In the genomic region with DNA sequence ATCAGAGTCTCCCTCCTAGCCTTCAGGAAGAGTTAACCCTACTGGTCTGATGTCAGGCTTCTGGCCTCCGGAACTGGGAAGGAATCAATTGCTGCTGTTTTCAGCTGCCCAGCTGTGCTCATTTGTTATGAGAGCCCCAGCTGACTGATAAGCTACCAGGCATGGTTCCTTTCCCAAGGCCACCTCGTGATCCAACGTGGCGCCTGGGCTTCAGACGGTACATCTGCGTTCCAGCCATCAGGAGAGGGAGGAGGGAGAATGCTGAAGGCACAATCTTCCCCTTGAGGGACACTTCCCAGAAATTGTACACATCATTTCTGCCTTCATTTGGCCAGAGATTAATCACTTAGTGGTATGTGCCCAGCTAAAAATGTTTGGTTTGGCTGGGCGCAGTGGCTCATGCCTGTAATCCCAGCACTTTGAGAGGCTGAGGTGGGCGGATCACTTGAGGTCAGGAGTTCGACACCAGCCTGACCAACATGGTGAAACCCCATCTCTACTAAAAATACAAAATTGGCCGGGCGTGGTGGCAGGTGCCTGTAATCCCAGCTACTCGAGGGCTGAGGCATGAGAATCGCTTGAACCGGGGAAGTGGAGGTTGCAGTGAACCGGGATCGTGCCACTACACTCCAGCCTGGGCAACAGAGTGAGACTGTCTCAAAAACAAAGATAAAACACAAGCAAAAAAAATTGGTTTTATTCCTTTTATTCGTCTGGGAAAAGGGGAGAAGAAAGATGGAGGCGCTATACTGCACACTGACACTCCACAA, we compare ENCODE assay signal across 1 cellular context.
TF ChIP-seq lines count a peak whose summit lies in the region.

No MANE protein-coding gene starts in this region.

TF ChIP-seq in HepG2, 621 proteins besides CTCF, POLR2A, EP300 and RAD21 (continued from another document and continues in another):
- TF ChIP-seq, protein P1, sequence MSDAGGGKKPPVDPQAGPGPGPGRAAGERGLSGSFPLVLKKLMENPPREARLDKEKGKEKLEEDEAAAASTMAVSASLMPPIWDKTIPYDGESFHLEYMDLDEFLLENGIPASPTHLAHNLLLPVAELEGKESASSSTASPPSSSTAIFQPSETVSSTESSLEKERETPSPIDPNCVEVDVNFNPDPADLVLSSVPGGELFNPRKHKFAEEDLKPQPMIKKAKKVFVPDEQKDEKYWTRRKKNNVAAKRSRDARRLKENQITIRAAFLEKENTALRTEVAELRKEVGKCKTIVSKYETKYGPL (CRISPR knock-in tag; IDR thresholded peaks at IDR 0.05) = no peak
- TF ChIP-seq, protein P2, sequence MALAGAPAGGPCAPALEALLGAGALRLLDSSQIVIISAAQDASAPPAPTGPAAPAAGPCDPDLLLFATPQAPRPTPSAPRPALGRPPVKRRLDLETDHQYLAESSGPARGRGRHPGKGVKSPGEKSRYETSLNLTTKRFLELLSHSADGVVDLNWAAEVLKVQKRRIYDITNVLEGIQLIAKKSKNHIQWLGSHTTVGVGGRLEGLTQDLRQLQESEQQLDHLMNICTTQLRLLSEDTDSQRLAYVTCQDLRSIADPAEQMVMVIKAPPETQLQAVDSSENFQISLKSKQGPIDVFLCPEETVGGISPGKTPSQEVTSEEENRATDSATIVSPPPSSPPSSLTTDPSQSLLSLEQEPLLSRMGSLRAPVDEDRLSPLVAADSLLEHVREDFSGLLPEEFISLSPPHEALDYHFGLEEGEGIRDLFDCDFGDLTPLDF (CRISPR knock-in tag; IDR thresholded peaks at IDR 0.05) = no peak; the same call in 1 of the 2 replicates
- TF ChIP-seq ZNF780A (CRISPR knock-in tag; IDR thresholded peaks at IDR 0.05) = no peak
- no peak for TF ChIP-seq ZNF790 (CRISPR knock-in tag; IDR thresholded peaks at IDR 0.05; ENCODE audit: borderline replicate concordance)
- TF ChIP-seq ZNF296 (CRISPR knock-in tag; conservative IDR thresholded peaks at IDR 0.05) = no peak
- TF ChIP-seq ZNF143 (CRISPR knock-in tag; IDR thresholded peaks at IDR 0.05) = no peak
- peak; percentile 73; the same call in 1 of the 2 replicates for TF ChIP-seq ZMYM2 (CRISPR knock-in tag; IDR thresholded peaks at IDR 0.05)
- TF ChIP-seq, protein P3, sequence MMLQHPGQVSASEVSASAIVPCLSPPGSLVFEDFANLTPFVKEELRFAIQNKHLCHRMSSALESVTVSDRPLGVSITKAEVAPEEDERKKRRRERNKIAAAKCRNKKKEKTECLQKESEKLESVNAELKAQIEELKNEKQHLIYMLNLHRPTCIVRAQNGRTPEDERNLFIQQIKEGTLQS (CRISPR knock-in tag; IDR thresholded peaks at IDR 0.05) = 0 out of 2 replicates have a peak, but pooled peaks have one; percentile 48
- TF ChIP-seq, protein P4, sequence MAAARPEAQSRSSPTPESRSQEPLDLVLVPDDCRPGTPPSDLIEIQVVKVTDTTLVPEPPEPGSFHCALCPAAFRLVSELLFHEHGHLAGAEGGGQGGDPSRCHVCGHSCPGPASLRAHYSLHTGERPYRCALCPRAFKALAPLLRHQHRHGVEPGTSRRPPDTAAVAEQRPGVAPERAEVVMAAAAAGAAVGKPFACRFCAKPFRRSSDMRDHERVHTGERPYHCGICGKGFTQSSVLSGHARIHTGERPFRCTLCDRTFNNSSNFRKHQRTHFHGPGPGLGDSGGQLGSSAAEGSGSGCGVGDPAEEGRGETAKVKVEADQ (CRISPR knock-in tag; IDR thresholded peaks at IDR 0.05; ENCODE audit: borderline replicate concordance) = no peak; the same call in 1 of the 2 replicates
- TF ChIP-seq, protein P5, sequence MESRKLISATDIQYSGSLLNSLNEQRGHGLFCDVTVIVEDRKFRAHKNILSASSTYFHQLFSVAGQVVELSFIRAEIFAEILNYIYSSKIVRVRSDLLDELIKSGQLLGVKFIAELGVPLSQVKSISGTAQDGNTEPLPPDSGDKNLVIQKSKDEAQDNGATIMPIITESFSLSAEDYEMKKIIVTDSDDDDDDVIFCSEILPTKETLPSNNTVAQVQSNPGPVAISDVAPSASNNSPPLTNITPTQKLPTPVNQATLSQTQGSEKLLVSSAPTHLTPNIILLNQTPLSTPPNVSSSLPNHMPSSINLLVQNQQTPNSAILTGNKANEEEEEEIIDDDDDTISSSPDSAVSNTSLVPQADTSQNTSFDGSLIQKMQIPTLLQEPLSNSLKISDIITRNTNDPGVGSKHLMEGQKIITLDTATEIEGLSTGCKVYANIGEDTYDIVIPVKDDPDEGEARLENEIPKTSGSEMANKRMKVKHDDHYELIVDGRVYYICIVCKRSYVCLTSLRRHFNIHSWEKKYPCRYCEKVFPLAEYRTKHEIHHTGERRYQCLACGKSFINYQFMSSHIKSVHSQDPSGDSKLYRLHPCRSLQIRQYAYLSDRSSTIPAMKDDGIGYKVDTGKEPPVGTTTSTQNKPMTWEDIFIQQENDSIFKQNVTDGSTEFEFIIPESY (CRISPR knock-in tag; IDR thresholded peaks at IDR 0.05) = peak; percentile 39; the same call in 1 of the 2 replicates
- TF ChIP-seq PITX1 (CRISPR knock-in tag; IDR thresholded peaks at IDR 0.05) = peak; percentile 64; the same call in 1 of the 2 replicates
- no peak; the same call in 1 of the 2 replicates for TF ChIP-seq ZNF232 (CRISPR knock-in tag; IDR thresholded peaks at IDR 0.05; ENCODE audit: borderline replicate concordance)
- TF ChIP-seq MXI1 (IDR thresholded peaks at IDR 0.05; ENCODE audit: borderline replicate concordance, low read depth, low read length) = peak; percentile 74; the same call in 1 of the 3 replicates
- TF ChIP-seq, protein P6, sequence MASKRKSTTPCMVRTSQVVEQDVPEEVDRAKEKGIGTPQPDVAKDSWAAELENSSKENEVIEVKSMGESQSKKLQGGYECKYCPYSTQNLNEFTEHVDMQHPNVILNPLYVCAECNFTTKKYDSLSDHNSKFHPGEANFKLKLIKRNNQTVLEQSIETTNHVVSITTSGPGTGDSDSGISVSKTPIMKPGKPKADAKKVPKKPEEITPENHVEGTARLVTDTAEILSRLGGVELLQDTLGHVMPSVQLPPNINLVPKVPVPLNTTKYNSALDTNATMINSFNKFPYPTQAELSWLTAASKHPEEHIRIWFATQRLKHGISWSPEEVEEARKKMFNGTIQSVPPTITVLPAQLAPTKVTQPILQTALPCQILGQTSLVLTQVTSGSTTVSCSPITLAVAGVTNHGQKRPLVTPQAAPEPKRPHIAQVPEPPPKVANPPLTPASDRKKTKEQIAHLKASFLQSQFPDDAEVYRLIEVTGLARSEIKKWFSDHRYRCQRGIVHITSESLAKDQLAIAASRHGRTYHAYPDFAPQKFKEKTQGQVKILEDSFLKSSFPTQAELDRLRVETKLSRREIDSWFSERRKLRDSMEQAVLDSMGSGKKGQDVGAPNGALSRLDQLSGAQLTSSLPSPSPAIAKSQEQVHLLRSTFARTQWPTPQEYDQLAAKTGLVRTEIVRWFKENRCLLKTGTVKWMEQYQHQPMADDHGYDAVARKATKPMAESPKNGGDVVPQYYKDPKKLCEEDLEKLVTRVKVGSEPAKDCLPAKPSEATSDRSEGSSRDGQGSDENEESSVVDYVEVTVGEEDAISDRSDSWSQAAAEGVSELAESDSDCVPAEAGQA (IDR thresholded peaks at IDR 0.05; ENCODE audit: low read depth) = no peak
- TF ChIP-seq, protein P6 (CRISPR knock-in tag; IDR thresholded peaks at IDR 0.05; ENCODE audit: borderline replicate concordance) = no peak
- no peak for TF ChIP-seq POLR2G (IDR thresholded peaks at IDR 0.05; ENCODE audit: low read depth, low read length)
- TF ChIP-seq, protein P7, sequence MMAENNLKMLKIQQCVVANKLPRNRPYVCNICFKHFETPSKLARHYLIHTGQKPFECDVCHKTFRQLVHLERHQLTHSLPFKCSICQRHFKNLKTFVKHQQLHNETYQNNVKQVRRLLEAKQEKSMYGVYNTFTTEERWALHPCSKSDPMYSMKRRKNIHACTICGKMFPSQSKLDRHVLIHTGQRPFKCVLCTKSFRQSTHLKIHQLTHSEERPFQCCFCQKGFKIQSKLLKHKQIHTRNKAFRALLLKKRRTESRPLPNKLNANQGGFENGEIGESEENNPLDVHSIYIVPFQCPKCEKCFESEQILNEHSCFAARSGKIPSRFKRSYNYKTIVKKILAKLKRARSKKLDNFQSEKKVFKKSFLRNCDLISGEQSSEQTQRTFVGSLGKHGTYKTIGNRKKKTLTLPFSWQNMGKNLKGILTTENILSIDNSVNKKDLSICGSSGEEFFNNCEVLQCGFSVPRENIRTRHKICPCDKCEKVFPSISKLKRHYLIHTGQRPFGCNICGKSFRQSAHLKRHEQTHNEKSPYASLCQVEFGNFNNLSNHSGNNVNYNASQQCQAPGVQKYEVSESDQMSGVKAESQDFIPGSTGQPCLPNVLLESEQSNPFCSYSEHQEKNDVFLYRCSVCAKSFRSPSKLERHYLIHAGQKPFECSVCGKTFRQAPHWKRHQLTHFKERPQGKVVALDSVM (CRISPR knock-in tag; IDR thresholded peaks at IDR 0.05) = peak; percentile 69; the same call in 1 of the 2 replicates
- no peak for TF ChIP-seq NFE2 (CRISPR knock-in tag; IDR thresholded peaks at IDR 0.05)
- TF ChIP-seq DMAP1 (CRISPR knock-in tag; IDR thresholded peaks at IDR 0.05) = peak; percentile 81
- peak; percentile 98 for TF ChIP-seq ZBTB42 (CRISPR knock-in tag; IDR thresholded peaks at IDR 0.05)
- no peak for TF ChIP-seq HMGA1 (CRISPR knock-in tag; conservative IDR thresholded peaks at IDR 0.05)
- TF ChIP-seq, protein P8, sequence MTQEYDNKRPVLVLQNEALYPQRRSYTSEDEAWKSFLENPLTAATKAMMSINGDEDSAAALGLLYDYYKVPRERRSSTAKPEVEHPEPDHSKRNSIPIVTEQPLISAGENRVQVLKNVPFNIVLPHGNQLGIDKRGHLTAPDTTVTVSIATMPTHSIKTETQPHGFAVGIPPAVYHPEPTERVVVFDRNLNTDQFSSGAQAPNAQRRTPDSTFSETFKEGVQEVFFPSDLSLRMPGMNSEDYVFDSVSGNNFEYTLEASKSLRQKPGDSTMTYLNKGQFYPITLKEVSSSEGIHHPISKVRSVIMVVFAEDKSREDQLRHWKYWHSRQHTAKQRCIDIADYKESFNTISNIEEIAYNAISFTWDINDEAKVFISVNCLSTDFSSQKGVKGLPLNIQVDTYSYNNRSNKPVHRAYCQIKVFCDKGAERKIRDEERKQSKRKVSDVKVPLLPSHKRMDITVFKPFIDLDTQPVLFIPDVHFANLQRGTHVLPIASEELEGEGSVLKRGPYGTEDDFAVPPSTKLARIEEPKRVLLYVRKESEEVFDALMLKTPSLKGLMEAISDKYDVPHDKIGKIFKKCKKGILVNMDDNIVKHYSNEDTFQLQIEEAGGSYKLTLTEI (CRISPR knock-in tag; conservative IDR thresholded peaks at IDR 0.05) = no peak
- TF ChIP-seq, protein P9, sequence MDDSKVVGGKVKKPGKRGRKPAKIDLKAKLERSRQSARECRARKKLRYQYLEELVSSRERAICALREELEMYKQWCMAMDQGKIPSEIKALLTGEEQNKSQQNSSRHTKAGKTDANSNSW (CRISPR knock-in tag; IDR thresholded peaks at IDR 0.05; ENCODE audit: borderline replicate concordance) = no peak
- no peak for TF ChIP-seq ZFP90 (CRISPR knock-in tag; IDR thresholded peaks at IDR 0.05; ENCODE audit: borderline replicate concordance)
- peak; percentile 80 for TF ChIP-seq MED1 (CRISPR knock-in tag; IDR thresholded peaks at IDR 0.05)
- peak; percentile 85 for TF ChIP-seq ZMYM3 (CRISPR knock-in tag; IDR thresholded peaks at IDR 0.05)
- no peak for TF ChIP-seq MAFG (CRISPR knock-in tag; IDR thresholded peaks at IDR 0.05)
- TF ChIP-seq, protein P10, sequence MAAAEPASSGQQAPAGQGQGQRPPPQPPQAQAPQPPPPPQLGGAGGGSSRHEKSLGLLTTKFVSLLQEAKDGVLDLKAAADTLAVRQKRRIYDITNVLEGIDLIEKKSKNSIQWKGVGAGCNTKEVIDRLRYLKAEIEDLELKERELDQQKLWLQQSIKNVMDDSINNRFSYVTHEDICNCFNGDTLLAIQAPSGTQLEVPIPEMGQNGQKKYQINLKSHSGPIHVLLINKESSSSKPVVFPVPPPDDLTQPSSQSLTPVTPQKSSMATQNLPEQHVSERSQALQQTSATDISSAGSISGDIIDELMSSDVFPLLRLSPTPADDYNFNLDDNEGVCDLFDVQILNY (CRISPR knock-in tag; conservative IDR thresholded peaks at IDR 0.05) = no peak
- TF ChIP-seq FOSL2 (CRISPR knock-in tag; IDR thresholded peaks at IDR 0.05) = peak; percentile 23; the same call in 1 of the 2 replicates
- no peak for TF ChIP-seq NKX3-1 (CRISPR knock-in tag; IDR thresholded peaks at IDR 0.05)
- TF ChIP-seq ZSCAN25 (CRISPR knock-in tag; IDR thresholded peaks at IDR 0.05) = 0 out of 2 replicates have a peak, but pooled peaks have one; percentile 33
- TF ChIP-seq, protein P11, sequence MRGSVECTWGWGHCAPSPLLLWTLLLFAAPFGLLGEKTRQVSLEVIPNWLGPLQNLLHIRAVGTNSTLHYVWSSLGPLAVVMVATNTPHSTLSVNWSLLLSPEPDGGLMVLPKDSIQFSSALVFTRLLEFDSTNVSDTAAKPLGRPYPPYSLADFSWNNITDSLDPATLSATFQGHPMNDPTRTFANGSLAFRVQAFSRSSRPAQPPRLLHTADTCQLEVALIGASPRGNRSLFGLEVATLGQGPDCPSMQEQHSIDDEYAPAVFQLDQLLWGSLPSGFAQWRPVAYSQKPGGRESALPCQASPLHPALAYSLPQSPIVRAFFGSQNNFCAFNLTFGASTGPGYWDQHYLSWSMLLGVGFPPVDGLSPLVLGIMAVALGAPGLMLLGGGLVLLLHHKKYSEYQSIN (CRISPR knock-in tag; IDR thresholded peaks at IDR 0.05; ENCODE audit: borderline replicate concordance) = no peak
- TF ChIP-seq, protein P12, sequence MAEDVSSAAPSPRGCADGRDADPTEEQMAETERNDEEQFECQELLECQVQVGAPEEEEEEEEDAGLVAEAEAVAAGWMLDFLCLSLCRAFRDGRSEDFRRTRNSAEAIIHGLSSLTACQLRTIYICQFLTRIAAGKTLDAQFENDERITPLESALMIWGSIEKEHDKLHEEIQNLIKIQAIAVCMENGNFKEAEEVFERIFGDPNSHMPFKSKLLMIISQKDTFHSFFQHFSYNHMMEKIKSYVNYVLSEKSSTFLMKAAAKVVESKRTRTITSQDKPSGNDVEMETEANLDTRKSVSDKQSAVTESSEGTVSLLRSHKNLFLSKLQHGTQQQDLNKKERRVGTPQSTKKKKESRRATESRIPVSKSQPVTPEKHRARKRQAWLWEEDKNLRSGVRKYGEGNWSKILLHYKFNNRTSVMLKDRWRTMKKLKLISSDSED (CRISPR knock-in tag; IDR thresholded peaks at IDR 0.05) = no peak
- TF ChIP-seq RAD51 (IDR thresholded peaks at IDR 0.05; ENCODE audit: borderline replicate concordance) = no peak
- peak; percentile 80 for TF ChIP-seq IRF2 (CRISPR knock-in tag; IDR thresholded peaks at IDR 0.05)
